ENCODE assay signal across 2 cellular contexts in genomic region chr7:159101083-159101395, GRCh38. TPM values are rescaled to one million over a fixed set of nuclear protein-coding genes. Genes with fewer than 3 reads are reported as not detected.
"Had no signal": no experiment of that assay in that cellular context is flagged by ENCODE, and none has a peak within 500 bp of the region (broad histone marks: within the 10 kb centered on the region; RNA-seq: fewer than 3 reads in every experiment).

No MANE protein-coding gene starts in this region.

RNA-seq across cellular contexts. Expression of gene VIPR2, which starts 43.6 kb away (rescaled TPM):
- total RNA-seq: HT-29, IMR-90 had no signal
